19 cellular contexts compared by ENCODE assay signal in the genomic region with DNA sequence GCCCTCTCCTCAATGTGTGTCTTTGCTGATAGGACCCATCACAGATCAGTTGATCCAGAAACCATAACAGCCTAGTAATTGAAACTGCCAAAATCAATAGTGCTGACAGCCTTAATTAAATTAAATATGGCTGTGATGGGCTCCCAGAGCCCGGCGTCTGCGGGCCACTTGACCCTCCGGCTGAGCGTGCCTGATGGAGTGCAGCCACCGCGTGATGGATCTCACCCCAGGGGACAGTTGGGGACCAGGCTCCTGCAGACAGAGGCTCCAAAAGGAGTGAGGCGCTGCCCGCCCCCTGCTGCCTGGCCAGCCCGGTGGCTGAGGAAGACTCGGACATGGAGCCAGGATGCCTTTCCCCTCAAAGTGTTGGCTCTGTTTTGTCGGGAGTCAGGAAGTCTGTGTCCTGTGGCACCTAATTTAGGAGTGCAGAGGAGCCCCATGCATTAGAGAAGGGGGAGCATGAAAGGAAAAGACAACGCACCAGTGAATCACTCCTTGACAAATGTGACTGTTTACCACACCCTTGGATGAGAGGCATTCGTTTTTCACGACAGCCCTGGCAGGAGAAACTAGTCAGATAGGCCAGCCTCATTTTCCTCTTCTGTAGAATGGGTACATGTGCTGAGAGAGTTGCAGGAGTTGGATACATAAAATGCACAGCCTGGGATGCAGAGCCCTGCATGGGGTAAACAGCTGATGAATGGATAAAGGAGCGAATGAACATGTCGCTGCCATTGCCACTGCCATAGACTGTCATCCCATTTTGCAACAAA. TPM values are rescaled to one million over a fixed set of nuclear protein-coding genes. Genes with fewer than 3 reads are reported as not detected.
"Had no signal": no experiment of that assay in that cellular context is flagged by ENCODE, and none has a peak within 500 bp of the region (broad histone marks: within the 10 kb centered on the region; RNA-seq: fewer than 3 reads in every experiment).

No MANE protein-coding gene starts in this region.

- DNase-seq: activated CD4-positive, alpha-beta T cell treated with anti-CD3 and anti-CD28 coated beads, Interleukin-2, amount 10 ng/mL, durations not matched to agents 24 days and 14 days; activated CD8-positive, alpha-beta memory T cell treated with anti-CD3 and anti-CD28 coated beads, Interleukin-2, amount 50 U/mL, for 4 hours; activated naive CD4-positive, alpha-beta T cell treated with anti-CD3 and anti-CD28 coated beads for 36 hours; activated T-cell treated with anti-CD3 and anti-CD28 coated beads, Interleukin-2, amount 50 U/mL, for 4 hours; central memory CD4-positive, alpha-beta T cell; colonic mucosa; erythroblast; heart right ventricle; left cardiac atrium; natural killer cell; spleen; stimulated activated naive B cell treated with anti-CD40 and anti-IgM and Interleukin-4, amounts not matched to agents 10 μg/mL and 1 μg/mL and 100 μg/mL, for 72 hours; T1000 had no signal

- FAIRE-seq: endometrium had no signal

- H2AFZ ChIP-seq: parathyroid adenoma had no signal

- H3K27me3 ChIP-seq: colonic mucosa, gastroesophageal sphincter had no signal

- H3K36me3 ChIP-seq: colonic mucosa, gastroesophageal sphincter, heart right ventricle, neutrophil, spleen had no signal

- H3K27ac ChIP-seq: colonic mucosa, gastroesophageal sphincter, heart right ventricle, neutrophil, parathyroid adenoma, spleen had no signal

- H3K4me1 ChIP-seq: colonic mucosa, gastroesophageal sphincter, heart right ventricle, parathyroid adenoma, spleen had no signal

- H3K9me3 ChIP-seq: colonic mucosa, neutrophil had no signal

- ATAC-seq: activated T-cell treated with anti-CD3 and anti-CD28 coated beads, Interleukin-2, amount 50 U/mL, for 4 hours; gastroesophageal sphincter; heart right ventricle; left cardiac atrium; natural killer cell; stimulated activated naive B cell treated with anti-CD40 and anti-IgM and Interleukin-4, amounts not matched to agents 10 μg/mL and 1 μg/mL and 100 μg/mL, for 72 hours had no signal

- H3K9ac ChIP-seq: parathyroid adenoma had no signal

- H3K4me3 ChIP-seq: colonic mucosa, gastroesophageal sphincter, heart right ventricle, lung, spleen had no signal

- H3K79me2 ChIP-seq: parathyroid adenoma had no signal

RNA-seq across cellular contexts. Expression of a gene that starts 40.8 kb away (rescaled TPM):
- total RNA-seq: activated CD4-positive, alpha-beta T cell treated with anti-CD3 and anti-CD28 coated beads, Interleukin-2, amount 10 ng/mL, durations not matched to agents 24 days and 14 days; activated naive CD4-positive, alpha-beta T cell treated with anti-CD3 and anti-CD28 coated beads for 36 hours; natural killer cell; T-helper 1 cell treated with Interleukin-12 subunit alpha and Interleukin-12 subunit beta and Interleukin-4 antibody, amounts not matched to agents 30 ng/mL and 1 ng/mL, for 36 hours had no signal
